Comparison of ENCODE assay signal across 17 cellular contexts in genomic region chr11:44797886-44798683, GRCh38.
DNase-seq lines count a peak whose midpoint lies in the region; ATAC-seq and TF ChIP-seq lines count a peak whose summit lies in the region.
"Had no signal": no experiment of that assay in that cellular context is flagged by ENCODE, and none has a peak within 500 bp of the region (broad histone marks: within the 10 kb centered on the region; RNA-seq: fewer than 3 reads in every experiment).

No MANE protein-coding gene starts in this region.

- peak; percentile 20 for DNase-seq in Right ventricle myocardium superior
- DNase-seq in left ventricle myocardium inferior = no peak
- peak; percentile 31 for DNase-seq in fibroblast of peridontal ligament (ENCODE audit: extremely low read depth)
- no peak for DNase-seq in mucosa of descending colon
- DNase-seq in effector memory CD8-positive, alpha-beta T cell = no peak
- no peak for DNase-seq in NCI-H82 (lab: John Stamatoyannopoulos, UW)
- no peak for DNase-seq in activated CD4-positive, alpha-beta T cell treated with anti-CD3 and anti-CD28 coated beads, Interleukin-2, amount 10 ng/mL, durations not matched to agents 7 days and 5 days
- DNase-seq: activated CD4-positive, alpha-beta T cell treated with anti-CD3 and anti-CD28 coated beads, Interleukin-2, amount 50 U/mL, for 48 hours; CD8-positive, alpha-beta T cell; dorsolateral prefrontal cortex; foreskin melanocyte; naive thymus-derived CD4-positive, alpha-beta T cell; NCI-H2081 treated with DMSO at 0.1 percent for 48 hours; stimulated activated CD4-positive, alpha-beta T cell treated with anti-CD3 and anti-CD28 coated beads, Interleukin-4, amount 100 ng/mL, for 4 hours had no signal

- H3K9me3 Mint-ChIP-seq in effector memory CD8-positive, alpha-beta T cell = no peaks in the 10 kb centered on the region
- H3K9me3 Mint-ChIP-seq in activated CD4-positive, alpha-beta T cell treated with anti-CD3 and anti-CD28 coated beads, Interleukin-2, amount 10 ng/mL, durations not matched to agents 7 days and 5 days = no peaks in the 10 kb centered on the region
- H3K9me3 Mint-ChIP-seq: CD8-positive, alpha-beta T cell had no signal

- no peaks in the 10 kb centered on the region for H3K9me3 ChIP-seq in left ventricle myocardium inferior (replicated peaks)
- no peaks in the 10 kb centered on the region for H3K9me3 ChIP-seq in mucosa of descending colon
- H3K9me3 ChIP-seq: SJSA1 had no signal

- ATAC-seq in Right ventricle myocardium superior (ENCODE audit: poor library complexity) = no peak
- ATAC-seq in mucosa of descending colon = peak; percentile 49
- ATAC-seq in effector memory CD8-positive, alpha-beta T cell (replicated peaks) = no peak
- no peak for ATAC-seq in GM19397 (IDR thresholded peaks at IDR 0.05; ENCODE audit: unreplicated experiment)
- ATAC-seq: CD8-positive, alpha-beta T cell; GM12878; naive thymus-derived CD4-positive, alpha-beta T cell had no signal

- H3K27ac Mint-ChIP-seq in effector memory CD8-positive, alpha-beta T cell = no peak overlapping the region
- no peak overlapping the region for H3K27ac Mint-ChIP-seq in activated CD4-positive, alpha-beta T cell treated with anti-CD3 and anti-CD28 coated beads, Interleukin-2, amount 10 ng/mL, durations not matched to agents 7 days and 5 days
- H3K27ac Mint-ChIP-seq: CD8-positive, alpha-beta T cell; naive thymus-derived CD4-positive, alpha-beta T cell had no signal

- H3K4me3 Mint-ChIP-seq in effector memory CD8-positive, alpha-beta T cell = no peak overlapping the region
- no peak overlapping the region for H3K4me3 Mint-ChIP-seq in activated CD4-positive, alpha-beta T cell treated with anti-CD3 and anti-CD28 coated beads, Interleukin-2, amount 10 ng/mL, durations not matched to agents 7 days and 5 days
- H3K4me3 Mint-ChIP-seq: CD8-positive, alpha-beta T cell; naive thymus-derived CD4-positive, alpha-beta T cell had no signal

- H3K36me3 ChIP-seq in left ventricle myocardium inferior (no peaks in the 10 kb centered on the region), mucosa of descending colon (ENCODE audit: low read depth) (no peaks in the 10 kb centered on the region)
- H3K36me3 ChIP-seq: SJSA1 had no signal

- H3K27ac ChIP-seq in left ventricle myocardium inferior (replicated peaks) = no peak overlapping the region
- H3K27ac ChIP-seq: dorsolateral prefrontal cortex, SJSA1 had no signal

- CTCF ChIA-PET in activated CD4-positive, alpha-beta T cell treated with anti-CD3 and anti-CD28 coated beads, Interleukin-2, amount 10 ng/mL, durations not matched to agents 7 days and 5 days (lab: Charles Lee) = interaction anchor here (0.6 kb wide), 1 partner anchor 13 kb away, joined by 3 read pairs; no protein-coding TSS in a partner anchor

- TF ChIP-seq CTCF in left ventricle myocardium inferior (IDR thresholded peaks at IDR 0.05; ENCODE audit: borderline replicate concordance) (no peak), mucosa of descending colon (IDR thresholded peaks at IDR 0.05) (no peak)

- peaks cover 0 to 4% of the 10 kb centered on the region in 2 donors for H3K4me1 Mint-ChIP-seq in effector memory CD8-positive, alpha-beta T cell (ENCODE audit: low read depth in 2 of 2)
- H3K4me1 Mint-ChIP-seq in activated CD4-positive, alpha-beta T cell treated with anti-CD3 and anti-CD28 coated beads, Interleukin-2, amount 10 ng/mL, durations not matched to agents 7 days and 5 days = no peaks in the 10 kb centered on the region

- peaks cover 13 to 28% of the 10 kb centered on the region in 2 donors for H3K27me3 Mint-ChIP-seq in effector memory CD8-positive, alpha-beta T cell
- peaks cover 2% of the 10 kb centered on the region for H3K27me3 Mint-ChIP-seq in activated CD4-positive, alpha-beta T cell treated with anti-CD3 and anti-CD28 coated beads, Interleukin-2, amount 10 ng/mL, durations not matched to agents 7 days and 5 days

- peaks cover 2% of the 10 kb centered on the region for H3K36me3 Mint-ChIP-seq in effector memory CD8-positive, alpha-beta T cell (ENCODE audit: insufficient read depth)
- no peaks in the 10 kb centered on the region for H3K36me3 Mint-ChIP-seq in activated CD4-positive, alpha-beta T cell treated with anti-CD3 and anti-CD28 coated beads, Interleukin-2, amount 10 ng/mL, durations not matched to agents 7 days and 5 days (ENCODE audit: low read depth)
- H3K36me3 Mint-ChIP-seq: CD8-positive, alpha-beta T cell had no signal

- intact Hi-C loops in Right ventricle myocardium superior (cut with DNase I) = no loop called here
- intact Hi-C loops in left ventricle myocardium inferior (cut with micrococcal nuclease) = no loop called here
- intact Hi-C loops in mucosa of descending colon (cut with DNase I, micrococcal nuclease) = no loop called here

- POLR2A ChIA-PET in activated CD4-positive, alpha-beta T cell treated with anti-CD3 and anti-CD28 coated beads, Interleukin-2, amount 10 ng/mL, durations not matched to agents 7 days and 5 days (lab: Charles Lee) = no interaction called here

- peaks cover 47% of the 10 kb centered on the region for H3K4me1 ChIP-seq in left ventricle myocardium inferior
- H3K4me1 ChIP-seq in mucosa of descending colon (ENCODE audit: low read depth) = no peaks in the 10 kb centered on the region
- H3K4me1 ChIP-seq: SJSA1 had no signal

- H3K27me3 ChIP-seq in left ventricle myocardium inferior (ENCODE audit: low read depth) = no peaks in the 10 kb centered on the region

- H3K4me3 ChIP-seq in left ventricle myocardium inferior = no peak overlapping the region
- H3K4me3 ChIP-seq in mucosa of descending colon = no peak overlapping the region
- H3K4me3 ChIP-seq: dorsolateral prefrontal cortex, GM12878, SJSA1 had no signal

Comparison
In these comparisons a context has a peak if more than half of its experiments do, and no peak if none do; other contexts are left out.
1. DNase-seq: peak in Right ventricle myocardium superior (single experiment) and fibroblast of peridontal ligament (single experiment); none in left ventricle myocardium inferior (single experiment), mucosa of descending colon (0 of 3), effector memory CD8-positive, alpha-beta T cell (0 of 3), NCI-H82 (single experiment) and activated CD4-positive, alpha-beta T cell treated with anti-CD3 and anti-CD28 coated beads, Interleukin-2, amount 10 ng/mL, durations not matched to agents 7 days and 5 days (single experiment).